ENCODE assay signal across 8 cellular contexts in genomic region chrX:153794018-153794896, GRCh38. TPM values are rescaled to one million over a fixed set of nuclear protein-coding genes. Genes with fewer than 3 reads are reported as not detected.
A peak's percentile ranks its signal among the peaks of the same experiment; 100 is the strongest.
DNase-seq lines count a peak whose midpoint lies in the region; ATAC-seq, FAIRE-seq and TF ChIP-seq lines count a peak whose summit lies in the region.

IDH3G (minus strand) TSS chrX:153794375; CDS start chrX:153794326, 49 bp downstream.
SSR4 (plus strand) TSS chrX:153794668; CDS start chrX:153794688, 20 bp downstream.

- intact Hi-C loops in psoas muscle (cut with DNase I), result no loop called here

- no peaks in the 10 kb centered on the region for H3K27me3 ChIP-seq in right atrium auricular region
- no peaks in the 10 kb centered on the region for H3K27me3 ChIP-seq in psoas muscle (ENCODE audit: insufficient read depth in 3 of 3, low read length in 2 of 3)

- H3K4me1 ChIP-seq in right atrium auricular region (peaks cover 0 to 22% of the 10 kb centered on the region in 2 donors), psoas muscle (peaks cover 13% of the 10 kb centered on the region)

- ATAC-seq in GM18498 (IDR thresholded peaks at IDR 0.05; ENCODE audit: unreplicated experiment), result peak; percentile 94
- ATAC-seq in HG02938 (IDR thresholded peaks at IDR 0.05; ENCODE audit: unreplicated experiment), result peak; percentile 90
- ATAC-seq in psoas muscle, result peak; percentile 93 to 94 (median 93)

- TF ChIP-seq CTCF in right atrium auricular region (IDR thresholded peaks at IDR 0.05) (peak in 1 of 2 donors; percentile 15), psoas muscle (IDR thresholded peaks at IDR 0.05) (peak; percentile 25)

- 0 to 25% (median 0%) methylated on average over 14 to 92 of the region's 92 CpGs for WGBS in psoas muscle, 3 donors

- peak within 1 kb of the TSS; percentile 91 to 92 for H3K27ac ChIP-seq in right atrium auricular region
- peak within 1 kb of the TSS; percentile 91 for H3K27ac ChIP-seq in psoas muscle

- peak; percentile 94 to 96 for DNase-seq in NCI-H187 (lab: John Stamatoyannopoulos, UW)
- DNase-seq in T-helper 2 cell, result peak; percentile 78 to 97 (median 90)
- DNase-seq in anterior cingulate cortex (lab: John Stamatoyannopoulos, UW), result peak; percentile 53 to 95 (median 88)
- peak; percentile 93 for DNase-seq in right atrium auricular region (ENCODE audit: low spot score)
- peak; percentile 93 to 97 for DNase-seq in psoas muscle
- peak; percentile 98 for DNase-seq in urothelium cell line (ENCODE audit: low spot score)

- H3K9me3 ChIP-seq in right atrium auricular region (peaks cover 3 to 4% of the 10 kb centered on the region in 2 donors), psoas muscle (no peaks in the 10 kb centered on the region)

- H3K4me3 ChIP-seq in right atrium auricular region (peak within 1 kb of the TSS; percentile 61 to 63), psoas muscle (peak within 1 kb of the TSS; percentile 78)

- peak; percentile 84 for FAIRE-seq in urothelium cell line (lab: Jason Lieb, UNC)

- H3K36me3 ChIP-seq in right atrium auricular region (peaks cover 4% of the 10 kb centered on the region), psoas muscle (ENCODE audit: insufficient read depth in 1 of 2, low read depth in 1 of 2) (peaks cover 4 to 20% of the 10 kb centered on the region in 2 donors)

RNA-seq across cellular contexts. Expression of gene IDH3G, which starts in this region (rescaled TPM):
- total RNA-seq in right atrium auricular region, result 100 to 1,000 TPM; 116 to 135 TPM
- total RNA-seq in psoas muscle, result 10 to 100 TPM; 45.6 to 56.9 (median 51.8) TPM
- 10 to 100 TPM; 25.0 to 54.2 (median 44.3) TPM for polyA plus RNA-seq in psoas muscle

RNA-seq across cellular contexts. Expression of gene SSR4, which starts in this region (rescaled TPM):
- total RNA-seq in right atrium auricular region (100 to 1,000 TPM; 219 to 238 TPM), psoas muscle (10 to 100 TPM; 57.2 to 86.6 (median 71.2) TPM)
- 100 to 1,000 TPM in 2 of 3 donors, 10 to 100 TPM in 1; 84.5 to 198 (median 107) TPM for polyA plus RNA-seq in psoas muscle

Comparison
In these comparisons a context has a peak if more than half of its experiments do, and no peak if none do; other contexts are left out.
1. Peak in every context shown above with its lines: DNase-seq, ATAC-seq, H3K4me3 ChIP-seq and H3K27ac ChIP-seq.